In the genomic region with DNA sequence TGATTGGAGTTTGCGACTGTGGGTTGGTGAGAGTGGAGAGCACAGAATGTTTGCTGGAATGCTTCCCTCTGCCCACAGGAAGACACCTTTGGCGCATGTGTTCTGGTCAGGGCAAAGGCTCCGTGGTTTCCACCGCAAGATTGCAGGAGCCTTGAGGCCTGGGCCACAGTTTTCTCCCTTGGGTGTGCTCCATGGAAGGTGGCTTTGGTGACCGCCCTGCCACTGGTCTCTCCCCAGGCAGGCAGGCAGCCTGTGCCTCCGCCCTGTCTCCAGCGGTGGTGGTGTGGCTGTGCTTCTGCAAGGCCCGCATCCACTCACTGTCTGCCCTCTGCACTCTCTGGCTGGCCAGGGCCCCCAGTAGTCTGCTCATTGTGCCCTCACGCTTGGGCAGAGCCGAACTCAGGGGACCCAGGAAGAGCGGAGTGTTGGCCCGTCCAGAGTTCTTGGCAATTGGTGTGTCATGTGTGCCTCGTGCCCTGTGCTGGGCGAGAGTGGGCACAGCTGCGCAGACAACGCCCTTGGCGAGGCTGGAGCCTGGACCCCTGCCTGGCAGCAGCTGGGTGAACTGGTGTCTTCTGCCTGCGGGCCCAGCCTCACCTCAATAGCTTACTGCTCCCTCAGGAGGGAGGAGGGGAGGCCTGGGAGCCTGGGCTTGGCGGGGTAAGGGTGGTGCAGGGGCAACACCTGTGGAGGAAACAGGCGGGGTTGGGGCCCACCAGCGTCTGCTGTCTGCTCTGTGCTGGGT, we compare ENCODE assay signal across 8 cellular contexts. TPM values are rescaled to one million over a fixed set of nuclear protein-coding genes. Genes with fewer than 3 reads are reported as not detected.
DNase-seq lines count a peak whose midpoint lies in the region; ATAC-seq and TF ChIP-seq lines count a peak whose summit lies in the region.

No MANE protein-coding gene starts in this region.

- peaks cover 6% of the 10 kb centered on the region for H3K36me3 ChIP-seq in BE2C

- H3K27me3 Mint-ChIP-seq in brain (peaks cover 27% of the 10 kb centered on the region), naive B cell (no peaks in the 10 kb centered on the region)

- peak overlapping the region in 2 of 5 experiments; percentile 36 to 99 for H3K27ac Mint-ChIP-seq in brain
- peak overlapping the region in 2 of 6 donors; percentile 54 to 76 for H3K27ac Mint-ChIP-seq in naive B cell

- H3K27me3 ChIP-seq in BE2C = no peaks in the 10 kb centered on the region

- TF ChIP-seq CTCF in BE2C (IDR thresholded peaks at IDR 0.05; ENCODE audit: low read depth, low read length) (no peak), brain (conservative IDR thresholded peaks at IDR 0.05) (no peak)

- DNase-seq in BE2C (peak; percentile 8), LHCN-M2 (ENCODE audit: low read depth) (peak; percentile 33), naive B cell (no peak), NCI-H1436 (lab: John Stamatoyannopoulos, UW) (no peak)
- DNase-seq in central memory CD4-positive, alpha-beta T cell = no peak

- H3K36me3 Mint-ChIP-seq in brain (no peaks in the 10 kb centered on the region), naive B cell (no peaks in the 10 kb centered on the region)

- H3K4me3 ChIP-seq in BE2C (ENCODE audit: low read depth, low read length) = peak overlapping the region; percentile 95

- H3K4me1 ChIP-seq in BE2C = peaks cover 6% of the 10 kb centered on the region; the same call in 1 of the 2 replicates

- H3K4me1 Mint-ChIP-seq in brain = peaks cover 39% of the 10 kb centered on the region
- peaks cover 33 to 56% (median 52%) of the 10 kb centered on the region in 3 donors for H3K4me1 Mint-ChIP-seq in naive B cell

- H3K9me3 Mint-ChIP-seq in brain (peaks cover 0 to 3% (median 0%) of the 10 kb centered on the region in 5 experiments), naive B cell (peaks cover 0 to 2% (median 0%) of the 10 kb centered on the region in 7 donors)

- ATAC-seq in naive B cell (ENCODE audit: low read depth in 2 of 2) = no peak
- no peak for ATAC-seq in HG03108 (IDR thresholded peaks at IDR 0.05; ENCODE audit: unreplicated experiment)
- no peak for ATAC-seq in HG03196 (IDR thresholded peaks at IDR 0.05; ENCODE audit: unreplicated experiment)

- H3K4me3 Mint-ChIP-seq in brain = peak overlapping the region; percentile 90 to 98 (median 94)
- H3K4me3 Mint-ChIP-seq in naive B cell = peak overlapping the region; percentile 79 to 98 (median 94)

- no peaks in the 10 kb centered on the region for H3K9me3 ChIP-seq in BE2C

RNA-seq across cellular contexts. Expression of a gene that starts 2.0 kb away (rescaled TPM):
- polyA plus RNA-seq in BE2C (2012; ENCODE audit: insufficient read depth, insufficient read length, low read depth) = 1,564 TPM
- total RNA-seq in LHCN-M2 (2014; rRNA removed) = 376 and 378 TPM in 2 replicates
- polyA plus RNA-seq in LHCN-M2 (2012) = 435 TPM
- 402 TPM for polyA plus RNA-seq in brain (ENCODE audit: insufficient read depth, low read depth, low replicate concordance)
- 100 to 1,000 TPM; 190 to 350 (median 220) TPM for polyA plus RNA-seq in naive B cell (ENCODE audit: low read depth in 6 of 6)

RNA-seq across cellular contexts. Expression of a gene that starts 7.7 kb away (rescaled TPM):
- polyA plus RNA-seq in BE2C (2012; ENCODE audit: insufficient read depth, insufficient read length, low read depth) = 3.7 TPM
- 0.63 and 0.77 TPM in 2 replicates for total RNA-seq in LHCN-M2 (2014; rRNA removed)
- 0.70 TPM for polyA plus RNA-seq in LHCN-M2 (2012)
- polyA plus RNA-seq in brain (ENCODE audit: insufficient read depth, low read depth, low replicate concordance) (22.7 TPM), naive B cell (ENCODE audit: low read depth in 6 of 6) (not detected)

RNA-seq across cellular contexts. Expression of a gene that starts 23.6 kb away (rescaled TPM):
- 18.2 TPM for polyA plus RNA-seq in BE2C (2012; ENCODE audit: insufficient read depth, insufficient read length, low read depth)
- total RNA-seq in LHCN-M2 (2014; rRNA removed) = 2.6 and 5.1 TPM in 2 replicates
- 2.0 TPM for polyA plus RNA-seq in LHCN-M2 (2012)
- 5.8 TPM for polyA plus RNA-seq in brain (ENCODE audit: insufficient read depth, low read depth, low replicate concordance)
- 10 to 100 TPM in 1 of 6 donors, 1 to 10 TPM in 5; 2.0 to 11.7 (median 3.1) TPM for polyA plus RNA-seq in naive B cell (ENCODE audit: low read depth in 6 of 6)

RNA-seq across cellular contexts. Expression of a gene that starts 32.9 kb away (rescaled TPM):
- polyA plus RNA-seq in BE2C (2012; ENCODE audit: insufficient read depth, insufficient read length, low read depth) = 502 TPM
- 55.0 and 78.6 TPM in 2 replicates for total RNA-seq in LHCN-M2 (2014; rRNA removed)
- polyA plus RNA-seq in LHCN-M2 (2012) = 86.5 TPM
- 153 TPM for polyA plus RNA-seq in brain (ENCODE audit: insufficient read depth, low read depth, low replicate concordance)
- 100 to 1,000 TPM in 5 of 6 donors, 10 to 100 TPM in 1; 98.2 to 211 (median 121) TPM for polyA plus RNA-seq in naive B cell (ENCODE audit: low read depth in 6 of 6)

RNA-seq across cellular contexts. Expression of a gene that starts 38.9 kb away (rescaled TPM):
- 59.4 TPM for polyA plus RNA-seq in BE2C (2012; ENCODE audit: insufficient read depth, insufficient read length, low read depth)
- total RNA-seq in LHCN-M2 (2014; rRNA removed) = 16.3 and 18.5 TPM in 2 replicates
- polyA plus RNA-seq in LHCN-M2 (2012) = 18.0 TPM
- polyA plus RNA-seq in brain (ENCODE audit: insufficient read depth, low read depth, low replicate concordance) (16.3 TPM), naive B cell (ENCODE audit: low read depth in 6 of 6) (10 to 100 TPM in 4 of 6 donors, 1 to 10 TPM in 2; 8.7 to 20.1 (median 13.1) TPM)

Comparison
In these comparisons a context has a peak if more than half of its experiments do, and no peak if none do; other contexts are left out.
1. DNase-seq: peak in BE2C (single experiment) and LHCN-M2 (single experiment); none in naive B cell (single experiment), NCI-H1436 (single experiment) and central memory CD4-positive, alpha-beta T cell (single experiment).
2. RNA of a gene that starts 7.7 kb away (polyA plus RNA-seq): 22.7 TPM in brain (single experiment); not detected in naive B cell; every median in the first group is over 10 times any median in the second.